1 cellular context compared by ENCODE assay signal in the genomic region with DNA sequence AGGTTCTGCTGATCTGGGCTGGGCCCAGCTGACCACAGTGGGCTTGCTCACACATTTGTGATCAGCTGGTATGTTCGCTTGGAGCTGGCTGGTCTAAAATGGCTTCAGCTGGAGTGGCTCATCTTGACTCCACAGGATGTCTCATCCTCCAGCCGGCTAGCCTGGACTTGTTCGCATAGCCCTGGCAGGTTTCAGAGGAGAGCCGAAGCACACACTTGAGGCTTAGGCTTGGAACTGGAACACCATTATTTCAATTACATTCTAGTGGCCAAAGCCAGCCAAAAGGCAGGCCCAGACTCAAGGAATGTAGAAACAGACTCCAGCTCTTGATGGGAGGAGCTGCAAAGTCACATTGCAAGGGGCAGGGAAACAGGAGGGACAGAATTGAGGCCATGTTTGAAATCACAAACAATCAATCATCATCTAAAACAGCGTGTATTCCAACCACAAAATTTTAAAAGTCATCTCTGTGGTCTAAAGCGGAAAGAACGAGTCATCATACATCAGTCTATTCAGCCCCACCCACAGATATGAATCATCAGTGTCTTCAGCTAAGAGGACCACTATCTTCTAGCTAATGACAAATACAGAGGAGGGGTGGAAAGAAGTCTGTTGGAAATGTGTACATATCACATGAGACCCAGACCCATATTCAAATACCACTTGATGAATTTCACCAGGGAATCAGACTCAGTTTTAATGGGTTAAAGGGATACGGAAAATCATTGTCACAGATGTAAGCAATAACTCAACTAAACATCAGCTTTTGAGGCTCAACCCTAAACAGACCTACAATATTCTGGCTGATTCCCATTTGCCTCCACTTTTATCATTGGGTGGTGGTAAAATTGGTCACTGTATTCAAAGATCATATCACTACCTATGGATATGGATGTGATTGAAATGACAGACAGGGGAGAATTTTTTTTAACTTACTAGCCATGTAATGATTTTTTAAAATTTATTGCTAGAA.
TF ChIP-seq lines count a peak whose summit lies in the region.

No MANE protein-coding gene starts in this region.

TF ChIP-seq in K562, 482 proteins besides CTCF, POLR2A, EP300 and RAD21 (continued from another document):
- TF ChIP-seq, protein P1, sequence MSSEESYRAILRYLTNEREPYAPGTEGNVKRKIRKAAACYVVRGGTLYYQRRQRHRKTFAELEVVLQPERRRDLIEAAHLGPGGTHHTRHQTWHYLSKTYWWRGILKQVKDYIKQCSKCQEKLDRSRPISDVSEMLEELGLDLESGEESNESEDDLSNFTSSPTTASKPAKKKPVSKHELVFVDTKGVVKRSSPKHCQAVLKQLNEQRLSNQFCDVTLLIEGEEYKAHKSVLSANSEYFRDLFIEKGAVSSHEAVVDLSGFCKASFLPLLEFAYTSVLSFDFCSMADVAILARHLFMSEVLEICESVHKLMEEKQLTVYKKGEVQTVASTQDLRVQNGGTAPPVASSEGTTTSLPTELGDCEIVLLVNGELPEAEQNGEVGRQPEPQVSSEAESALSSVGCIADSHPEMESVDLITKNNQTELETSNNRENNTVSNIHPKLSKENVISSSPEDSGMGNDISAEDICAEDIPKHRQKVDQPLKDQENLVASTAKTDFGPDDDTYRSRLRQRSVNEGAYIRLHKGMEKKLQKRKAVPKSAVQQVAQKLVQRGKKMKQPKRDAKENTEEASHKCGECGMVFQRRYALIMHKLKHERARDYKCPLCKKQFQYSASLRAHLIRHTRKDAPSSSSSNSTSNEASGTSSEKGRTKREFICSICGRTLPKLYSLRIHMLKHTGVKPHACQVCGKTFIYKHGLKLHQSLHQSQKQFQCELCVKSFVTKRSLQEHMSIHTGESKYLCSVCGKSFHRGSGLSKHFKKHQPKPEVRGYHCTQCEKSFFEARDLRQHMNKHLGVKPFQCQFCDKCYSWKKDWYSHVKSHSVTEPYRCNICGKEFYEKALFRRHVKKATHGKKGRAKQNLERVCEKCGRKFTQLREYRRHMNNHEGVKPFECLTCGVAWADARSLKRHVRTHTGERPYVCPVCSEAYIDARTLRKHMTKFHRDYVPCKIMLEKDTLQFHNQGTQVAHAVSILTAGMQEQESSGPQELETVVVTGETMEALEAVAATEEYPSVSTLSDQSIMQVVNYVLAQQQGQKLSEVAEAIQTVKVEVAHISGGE (CRISPR knock-in tag; IDR thresholded peaks at IDR 0.05), result no peak; a peak in 1 of 6 replicates
- TF ChIP-seq, protein P2, sequence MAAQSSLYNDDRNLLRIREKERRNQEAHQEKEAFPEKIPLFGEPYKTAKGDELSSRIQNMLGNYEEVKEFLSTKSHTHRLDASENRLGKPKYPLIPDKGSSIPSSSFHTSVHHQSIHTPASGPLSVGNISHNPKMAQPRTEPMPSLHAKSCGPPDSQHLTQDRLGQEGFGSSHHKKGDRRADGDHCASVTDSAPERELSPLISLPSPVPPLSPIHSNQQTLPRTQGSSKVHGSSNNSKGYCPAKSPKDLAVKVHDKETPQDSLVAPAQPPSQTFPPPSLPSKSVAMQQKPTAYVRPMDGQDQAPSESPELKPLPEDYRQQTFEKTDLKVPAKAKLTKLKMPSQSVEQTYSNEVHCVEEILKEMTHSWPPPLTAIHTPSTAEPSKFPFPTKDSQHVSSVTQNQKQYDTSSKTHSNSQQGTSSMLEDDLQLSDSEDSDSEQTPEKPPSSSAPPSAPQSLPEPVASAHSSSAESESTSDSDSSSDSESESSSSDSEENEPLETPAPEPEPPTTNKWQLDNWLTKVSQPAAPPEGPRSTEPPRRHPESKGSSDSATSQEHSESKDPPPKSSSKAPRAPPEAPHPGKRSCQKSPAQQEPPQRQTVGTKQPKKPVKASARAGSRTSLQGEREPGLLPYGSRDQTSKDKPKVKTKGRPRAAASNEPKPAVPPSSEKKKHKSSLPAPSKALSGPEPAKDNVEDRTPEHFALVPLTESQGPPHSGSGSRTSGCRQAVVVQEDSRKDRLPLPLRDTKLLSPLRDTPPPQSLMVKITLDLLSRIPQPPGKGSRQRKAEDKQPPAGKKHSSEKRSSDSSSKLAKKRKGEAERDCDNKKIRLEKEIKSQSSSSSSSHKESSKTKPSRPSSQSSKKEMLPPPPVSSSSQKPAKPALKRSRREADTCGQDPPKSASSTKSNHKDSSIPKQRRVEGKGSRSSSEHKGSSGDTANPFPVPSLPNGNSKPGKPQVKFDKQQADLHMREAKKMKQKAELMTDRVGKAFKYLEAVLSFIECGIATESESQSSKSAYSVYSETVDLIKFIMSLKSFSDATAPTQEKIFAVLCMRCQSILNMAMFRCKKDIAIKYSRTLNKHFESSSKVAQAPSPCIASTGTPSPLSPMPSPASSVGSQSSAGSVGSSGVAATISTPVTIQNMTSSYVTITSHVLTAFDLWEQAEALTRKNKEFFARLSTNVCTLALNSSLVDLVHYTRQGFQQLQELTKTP (IDR thresholded peaks at IDR 0.05; ENCODE audit: low read depth in 1 of 2, partially characterized antibody in 2 of 2), result peak in 1 of 2 experiments; percentile 60
- TF ChIP-seq, protein P3, sequence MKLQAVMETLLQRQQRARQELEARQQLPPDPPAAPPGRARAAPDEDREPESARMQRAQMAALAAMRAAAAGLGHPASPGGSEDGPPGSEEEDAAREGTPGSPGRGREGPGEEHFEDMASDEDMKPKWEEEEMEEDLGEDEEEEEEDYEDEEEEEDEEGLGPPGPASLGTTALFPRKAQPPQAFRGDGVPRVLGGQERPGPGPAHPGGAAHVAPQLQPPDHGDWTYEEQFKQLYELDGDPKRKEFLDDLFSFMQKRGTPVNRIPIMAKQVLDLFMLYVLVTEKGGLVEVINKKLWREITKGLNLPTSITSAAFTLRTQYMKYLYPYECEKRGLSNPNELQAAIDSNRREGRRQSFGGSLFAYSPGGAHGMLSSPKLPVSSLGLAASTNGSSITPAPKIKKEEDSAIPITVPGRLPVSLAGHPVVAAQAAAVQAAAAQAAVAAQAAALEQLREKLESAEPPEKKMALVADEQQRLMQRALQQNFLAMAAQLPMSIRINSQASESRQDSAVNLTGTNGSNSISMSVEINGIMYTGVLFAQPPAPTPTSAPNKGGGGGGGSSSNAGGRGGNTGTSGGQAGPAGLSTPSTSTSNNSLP (IDR thresholded peaks at IDR 0.05; ENCODE audit: borderline replicate concordance, low read depth, low read length), result peak; percentile 23; the same call in 1 of the 2 replicates
- TF ChIP-seq MBD2 (IDR thresholded peaks at IDR 0.05; ENCODE audit: borderline replicate concordance, low read depth), result peak; percentile 43; the same call in 1 of the 2 replicates
- TF ChIP-seq ZBTB1 (CRISPR knock-in tag; IDR thresholded peaks at IDR 0.05; ENCODE audit: borderline replicate concordance, low read depth), result no peak
- TF ChIP-seq KDM1A (IDR thresholded peaks at IDR 0.05), result peak; percentile 94 to 95
- 0 out of 2 replicates have a peak, but pooled peaks have one; percentile 43 for TF ChIP-seq KLF6 (CRISPR knock-in tag; IDR thresholded peaks at IDR 0.05; ENCODE audit: borderline replicate concordance)
- TF ChIP-seq, protein P4, sequence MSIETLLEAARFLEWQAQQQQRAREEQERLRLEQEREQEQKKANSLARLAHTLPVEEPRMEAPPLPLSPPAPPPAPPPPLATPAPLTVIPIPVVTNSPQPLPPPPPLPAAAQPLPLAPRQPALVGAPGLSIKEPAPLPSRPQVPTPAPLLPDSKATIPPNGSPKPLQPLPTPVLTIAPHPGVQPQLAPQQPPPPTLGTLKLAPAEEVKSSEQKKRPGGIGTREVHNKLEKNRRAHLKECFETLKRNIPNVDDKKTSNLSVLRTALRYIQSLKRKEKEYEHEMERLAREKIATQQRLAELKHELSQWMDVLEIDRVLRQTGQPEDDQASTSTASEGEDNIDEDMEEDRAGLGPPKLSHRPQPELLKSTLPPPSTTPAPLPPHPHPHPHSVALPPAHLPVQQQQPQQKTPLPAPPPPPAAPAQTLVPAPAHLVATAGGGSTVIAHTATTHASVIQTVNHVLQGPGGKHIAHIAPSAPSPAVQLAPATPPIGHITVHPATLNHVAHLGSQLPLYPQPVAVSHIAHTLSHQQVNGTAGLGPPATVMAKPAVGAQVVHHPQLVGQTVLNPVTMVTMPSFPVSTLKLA (conservative IDR thresholded peaks at IDR 0.05), result peak in 1 of 2 experiments; percentile 62; a peak in 1 of 4 replicates
- TF ChIP-seq BACH1 (tag; IDR thresholded peaks at IDR 0.05), result peak; percentile 74; the same call in 1 of the 2 replicates
- TF ChIP-seq, protein P5, sequence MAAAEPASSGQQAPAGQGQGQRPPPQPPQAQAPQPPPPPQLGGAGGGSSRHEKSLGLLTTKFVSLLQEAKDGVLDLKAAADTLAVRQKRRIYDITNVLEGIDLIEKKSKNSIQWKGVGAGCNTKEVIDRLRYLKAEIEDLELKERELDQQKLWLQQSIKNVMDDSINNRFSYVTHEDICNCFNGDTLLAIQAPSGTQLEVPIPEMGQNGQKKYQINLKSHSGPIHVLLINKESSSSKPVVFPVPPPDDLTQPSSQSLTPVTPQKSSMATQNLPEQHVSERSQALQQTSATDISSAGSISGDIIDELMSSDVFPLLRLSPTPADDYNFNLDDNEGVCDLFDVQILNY (CRISPR knock-in tag; IDR thresholded peaks at IDR 0.05), result 0 out of 2 replicates have a peak, but pooled peaks have one; percentile 43
- no peak for TF ChIP-seq PYGO2 (tag; IDR thresholded peaks at IDR 0.05)
- TF ChIP-seq ZNF253 (CRISPR knock-in tag; conservative IDR thresholded peaks at IDR 0.05), result no peak
- TF ChIP-seq, protein P6, sequence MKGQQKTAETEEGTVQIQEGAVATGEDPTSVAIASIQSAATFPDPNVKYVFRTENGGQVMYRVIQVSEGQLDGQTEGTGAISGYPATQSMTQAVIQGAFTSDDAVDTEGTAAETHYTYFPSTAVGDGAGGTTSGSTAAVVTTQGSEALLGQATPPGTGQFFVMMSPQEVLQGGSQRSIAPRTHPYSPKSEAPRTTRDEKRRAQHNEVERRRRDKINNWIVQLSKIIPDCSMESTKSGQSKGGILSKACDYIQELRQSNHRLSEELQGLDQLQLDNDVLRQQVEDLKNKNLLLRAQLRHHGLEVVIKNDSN (CRISPR knock-in tag; IDR thresholded peaks at IDR 0.05), result 0 out of 2 replicates have a peak, but pooled peaks have one; percentile 16
- TF ChIP-seq GABPA (tag; conservative IDR thresholded peaks at IDR 0.05; ENCODE audit: low read depth), result peak; percentile 41
- TF ChIP-seq L3MBTL2 (IDR thresholded peaks at IDR 0.05), result peak; percentile 47
- TF ChIP-seq TEAD1 (CRISPR knock-in tag; IDR thresholded peaks at IDR 0.05), result peak in 1 of 2 experiments; percentile 84; a peak in 2 of 4 replicates
- peak in 1 of 2 experiments; percentile 80; a peak in 2 of 4 replicates for TF ChIP-seq ARNT (IDR thresholded peaks at IDR 0.05)
- TF ChIP-seq, protein P7, sequence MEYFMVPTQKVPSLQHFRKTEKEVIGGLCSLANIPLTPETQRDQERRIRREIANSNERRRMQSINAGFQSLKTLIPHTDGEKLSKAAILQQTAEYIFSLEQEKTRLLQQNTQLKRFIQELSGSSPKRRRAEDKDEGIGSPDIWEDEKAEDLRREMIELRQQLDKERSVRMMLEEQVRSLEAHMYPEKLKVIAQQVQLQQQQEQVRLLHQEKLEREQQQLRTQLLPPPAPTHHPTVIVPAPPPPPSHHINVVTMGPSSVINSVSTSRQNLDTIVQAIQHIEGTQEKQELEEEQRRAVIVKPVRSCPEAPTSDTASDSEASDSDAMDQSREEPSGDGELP (CRISPR knock-in tag; IDR thresholded peaks at IDR 0.05; ENCODE audit: borderline replicate concordance), result peak; percentile 67; the same call in 1 of the 2 replicates
- no peak for TF ChIP-seq ZNF184 (CRISPR knock-in tag; IDR thresholded peaks at IDR 0.05)
- TF ChIP-seq CBFA2T3 (IDR thresholded peaks at IDR 0.05), result peak; percentile 32
- TF ChIP-seq MTA1 (IDR thresholded peaks at IDR 0.05; ENCODE audit: borderline replicate concordance), result peak; percentile 17; the same call in 1 of the 2 replicates
- TF ChIP-seq RBM14 (IDR thresholded peaks at IDR 0.05; ENCODE audit: borderline replicate concordance, insufficient read depth, low read depth, low read length), result no peak
- peak in 1 of 2 experiments; percentile 48; a peak in 1 of 4 replicates for TF ChIP-seq TRIM24 (IDR thresholded peaks at IDR 0.05)
- TF ChIP-seq MEIS2 (IDR thresholded peaks at IDR 0.05; ENCODE audit: partially characterized antibody), result peak; percentile 97
- no peak for TF ChIP-seq POLR2G (IDR thresholded peaks at IDR 0.05; ENCODE audit: low read depth, low read length)
- TF ChIP-seq LCOR (CRISPR knock-in tag; IDR thresholded peaks at IDR 0.05), result peak; percentile 88
- no peak for TF ChIP-seq SNIP1 (IDR thresholded peaks at IDR 0.05; ENCODE audit: low read depth)
- TF ChIP-seq KLF1 (tag; IDR thresholded peaks at IDR 0.05), result peak; percentile 95
- no peak for TF ChIP-seq SAFB2 (IDR thresholded peaks at IDR 0.05; ENCODE audit: borderline replicate concordance, low read depth, low read length, severe bottlenecking)
- no peak for TF ChIP-seq NR2C2 (CRISPR knock-in tag; IDR thresholded peaks at IDR 0.05)
- peak; percentile 43; the same call in 1 of the 2 replicates for TF ChIP-seq NR2C2 (tag; IDR thresholded peaks at IDR 0.05)
- no peak for TF ChIP-seq XRCC5 (IDR thresholded peaks at IDR 0.05; ENCODE audit: low read depth, low read length)
TF ChIP-seq in K562: peak in this region for 82.
